1 cellular context compared by ENCODE assay signal in the genomic region with DNA sequence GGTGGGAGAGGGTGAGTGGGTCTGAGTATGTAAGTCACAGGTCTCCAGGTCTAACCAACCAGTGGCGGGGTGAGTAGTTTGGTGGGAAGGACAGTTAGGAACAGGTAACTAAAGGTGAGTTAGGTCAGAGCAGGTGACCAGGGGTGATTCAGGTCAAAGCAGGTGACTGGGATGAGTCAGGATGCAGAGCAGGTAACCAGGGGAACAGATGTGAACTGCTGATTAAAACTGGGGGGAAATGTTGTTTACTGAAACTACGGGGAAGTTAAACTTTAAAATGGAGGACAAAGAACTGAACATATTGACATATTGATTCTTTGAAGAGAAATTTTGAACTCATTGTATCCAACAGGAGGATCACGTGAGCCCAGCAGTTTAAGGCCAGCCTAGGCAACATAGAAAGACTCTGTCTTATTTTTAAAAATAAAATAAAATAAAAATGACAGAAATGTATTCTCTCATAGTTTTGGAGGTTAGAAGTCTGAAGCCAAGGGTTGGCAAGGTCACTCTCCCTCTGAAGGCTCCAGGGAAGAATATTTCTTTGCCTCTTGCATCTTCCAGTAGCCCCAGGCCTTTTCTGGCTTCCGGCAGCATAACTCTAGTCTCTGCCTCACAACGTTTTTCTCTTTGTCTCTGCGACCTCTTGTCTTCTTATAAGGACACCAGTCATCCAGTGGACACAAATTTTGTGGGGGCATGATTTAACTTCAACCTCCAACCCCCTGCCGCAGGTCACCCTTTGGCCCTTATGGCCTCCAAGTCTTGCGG.
TF ChIP-seq lines count a peak whose summit lies in the region.

No MANE protein-coding gene starts in this region.

TF ChIP-seq in HepG2, 621 proteins besides CTCF, POLR2A, EP300 and RAD21 (continued from another document and continues in another):
- TF ChIP-seq, protein P1, sequence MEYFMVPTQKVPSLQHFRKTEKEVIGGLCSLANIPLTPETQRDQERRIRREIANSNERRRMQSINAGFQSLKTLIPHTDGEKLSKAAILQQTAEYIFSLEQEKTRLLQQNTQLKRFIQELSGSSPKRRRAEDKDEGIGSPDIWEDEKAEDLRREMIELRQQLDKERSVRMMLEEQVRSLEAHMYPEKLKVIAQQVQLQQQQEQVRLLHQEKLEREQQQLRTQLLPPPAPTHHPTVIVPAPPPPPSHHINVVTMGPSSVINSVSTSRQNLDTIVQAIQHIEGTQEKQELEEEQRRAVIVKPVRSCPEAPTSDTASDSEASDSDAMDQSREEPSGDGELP (IDR thresholded peaks at IDR 0.05; ENCODE audit: borderline replicate concordance, low read depth) = peak; percentile 70; the same call in 1 of the 2 replicates
- TF ChIP-seq ZNF317 (CRISPR knock-in tag; IDR thresholded peaks at IDR 0.05) (0 out of 2 replicates have a peak, but pooled peaks have one; percentile 26), IRF2 (CRISPR knock-in tag; IDR thresholded peaks at IDR 0.05) (peak; percentile 21; the same call in 1 of the 2 replicates), HMGA1 (CRISPR knock-in tag; conservative IDR thresholded peaks at IDR 0.05) (no peak), FOXK2 (IDR thresholded peaks at IDR 0.05) (peak; percentile 72), ESRRA (CRISPR knock-in tag; IDR thresholded peaks at IDR 0.05; ENCODE audit: low read depth) (peak; percentile 29; the same call in 1 of the 2 replicates), HOXA3 (CRISPR knock-in tag; IDR thresholded peaks at IDR 0.05) (peak; percentile 19; the same call in 1 of the 2 replicates), ZNF207 (IDR thresholded peaks at IDR 0.05; ENCODE audit: borderline replicate concordance) (no peak), CREM (IDR thresholded peaks at IDR 0.05) (peak; percentile 50), CREM (CRISPR knock-in tag; IDR thresholded peaks at IDR 0.05) (no peak), ZNF343 (CRISPR knock-in tag; IDR thresholded peaks at IDR 0.05) (no peak), MEF2D (CRISPR knock-in tag; IDR thresholded peaks at IDR 0.05) (0 out of 2 replicates have a peak, but pooled peaks have one; percentile 22), ZSCAN31 (CRISPR knock-in tag; IDR thresholded peaks at IDR 0.05; ENCODE audit: low read depth) (no peak), SOX13 (IDR thresholded peaks at IDR 0.05) (peak; percentile 79), SOX13 (CRISPR knock-in tag; conservative IDR thresholded peaks at IDR 0.05 in 1 of 2, IDR thresholded peaks at IDR 0.05 in 1 of 2) (peak in 1 of 2 experiments; percentile 92; a peak in 2 of 4 replicates), JUND (CRISPR knock-in tag; IDR thresholded peaks at IDR 0.05) (peak; percentile 25; the same call in 1 of the 2 replicates), ZNF562 (CRISPR knock-in tag; IDR thresholded peaks at IDR 0.05; ENCODE audit: borderline replicate concordance) (no peak), HMG20A (CRISPR knock-in tag; IDR thresholded peaks at IDR 0.05; ENCODE audit: borderline replicate concordance) (peak; percentile 16; the same call in 1 of the 2 replicates), BCL6 (CRISPR knock-in tag; IDR thresholded peaks at IDR 0.05) (0 out of 2 replicates have a peak, but pooled peaks have one; percentile 10), FOXO1 (CRISPR knock-in tag; IDR thresholded peaks at IDR 0.05) (peak; percentile 55; the same call in 1 of the 2 replicates), ATF7-NPFF (CRISPR knock-in tag; IDR thresholded peaks at IDR 0.05; ENCODE audit: low read depth) (no peak), TCF7 (IDR thresholded peaks at IDR 0.05; ENCODE audit: low read depth) (peak; percentile 50), ZNF569 (CRISPR knock-in tag; IDR thresholded peaks at IDR 0.05; ENCODE audit: borderline replicate concordance) (no peak), THAP11 (CRISPR knock-in tag; IDR thresholded peaks at IDR 0.05) (0 out of 2 replicates have a peak, but pooled peaks have one; percentile 19), NR2F1 (CRISPR knock-in tag; IDR thresholded peaks at IDR 0.05) (peak; percentile 9 to 73; a peak in 1 of 4 replicates), NR2F2 (IDR thresholded peaks at IDR 0.05; ENCODE audit: borderline replicate concordance, low read depth) (peak; percentile 57; the same call in 1 of the 2 replicates), ETV5 (CRISPR knock-in tag; IDR thresholded peaks at IDR 0.05; ENCODE audit: borderline replicate concordance) (peak; percentile 26; the same call in 1 of the 2 replicates), YY1 (IDR thresholded peaks at IDR 0.05; ENCODE audit: insufficient read depth, insufficient replicate concordance, low read depth, low read length) (peak; percentile 26), ZIK1 (CRISPR knock-in tag; IDR thresholded peaks at IDR 0.05; ENCODE audit: borderline replicate concordance, low read depth) (no peak), SATB2 (CRISPR knock-in tag; IDR thresholded peaks at IDR 0.05) (no peak), ATF7 (IDR thresholded peaks at IDR 0.05) (no peak), ATF7 (CRISPR knock-in tag; IDR thresholded peaks at IDR 0.05) (0 out of 2 replicates have a peak, but pooled peaks have one; percentile 6), RFXAP (CRISPR knock-in tag; IDR thresholded peaks at IDR 0.05; ENCODE audit: borderline replicate concordance) (no peak), HNF4A (CRISPR knock-in tag; IDR thresholded peaks at IDR 0.05) (peak; percentile 15; the same call in 1 of the 2 replicates), SAP130 (CRISPR knock-in tag; IDR thresholded peaks at IDR 0.05; ENCODE audit: low read depth) (peak; percentile 50), ZNF235 (CRISPR knock-in tag; IDR thresholded peaks at IDR 0.05; ENCODE audit: borderline replicate concordance) (no peak), KLF6 (CRISPR knock-in tag; IDR thresholded peaks at IDR 0.05) (no peak)
- TF ChIP-seq, protein P2, sequence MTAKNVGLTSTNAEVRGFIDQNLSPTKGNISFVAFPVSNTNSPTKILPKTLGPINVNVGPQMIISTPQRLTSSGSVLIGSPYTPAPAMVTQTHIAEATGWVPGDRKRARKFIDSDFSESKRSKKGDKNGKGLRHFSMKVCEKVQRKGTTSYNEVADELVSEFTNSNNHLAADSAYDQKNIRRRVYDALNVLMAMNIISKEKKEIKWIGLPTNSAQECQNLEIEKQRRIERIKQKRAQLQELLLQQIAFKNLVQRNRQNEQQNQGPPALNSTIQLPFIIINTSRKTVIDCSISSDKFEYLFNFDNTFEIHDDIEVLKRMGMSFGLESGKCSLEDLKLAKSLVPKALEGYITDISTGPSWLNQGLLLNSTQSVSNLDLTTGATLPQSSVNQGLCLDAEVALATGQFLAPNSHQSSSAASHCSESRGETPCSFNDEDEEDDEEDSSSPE (CRISPR knock-in tag; IDR thresholded peaks at IDR 0.05) = peak; percentile 38; the same call in 1 of the 2 replicates
- TF ChIP-seq, protein P3, sequence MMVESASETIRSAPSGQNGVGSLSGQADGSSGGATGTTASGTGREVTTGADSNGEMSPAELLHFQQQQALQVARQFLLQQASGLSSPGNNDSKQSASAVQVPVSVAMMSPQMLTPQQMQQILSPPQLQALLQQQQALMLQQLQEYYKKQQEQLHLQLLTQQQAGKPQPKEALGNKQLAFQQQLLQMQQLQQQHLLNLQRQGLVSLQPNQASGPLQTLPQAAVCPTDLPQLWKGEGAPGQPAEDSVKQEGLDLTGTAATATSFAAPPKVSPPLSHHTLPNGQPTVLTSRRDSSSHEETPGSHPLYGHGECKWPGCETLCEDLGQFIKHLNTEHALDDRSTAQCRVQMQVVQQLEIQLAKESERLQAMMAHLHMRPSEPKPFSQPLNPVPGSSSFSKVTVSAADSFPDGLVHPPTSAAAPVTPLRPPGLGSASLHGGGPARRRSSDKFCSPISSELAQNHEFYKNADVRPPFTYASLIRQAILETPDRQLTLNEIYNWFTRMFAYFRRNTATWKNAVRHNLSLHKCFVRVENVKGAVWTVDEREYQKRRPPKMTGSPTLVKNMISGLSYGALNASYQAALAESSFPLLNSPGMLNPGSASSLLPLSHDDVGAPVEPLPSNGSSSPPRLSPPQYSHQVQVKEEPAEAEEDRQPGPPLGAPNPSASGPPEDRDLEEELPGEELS (CRISPR knock-in tag; IDR thresholded peaks at IDR 0.05) = peak; percentile 56; the same call in 1 of the 2 replicates
- TF ChIP-seq, protein P4, sequence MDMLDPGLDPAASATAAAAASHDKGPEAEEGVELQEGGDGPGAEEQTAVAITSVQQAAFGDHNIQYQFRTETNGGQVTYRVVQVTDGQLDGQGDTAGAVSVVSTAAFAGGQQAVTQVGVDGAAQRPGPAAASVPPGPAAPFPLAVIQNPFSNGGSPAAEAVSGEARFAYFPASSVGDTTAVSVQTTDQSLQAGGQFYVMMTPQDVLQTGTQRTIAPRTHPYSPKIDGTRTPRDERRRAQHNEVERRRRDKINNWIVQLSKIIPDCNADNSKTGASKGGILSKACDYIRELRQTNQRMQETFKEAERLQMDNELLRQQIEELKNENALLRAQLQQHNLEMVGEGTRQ (IDR thresholded peaks at IDR 0.05; ENCODE audit: low read depth, low read length) = no peak
- TF ChIP-seq, protein P4 (CRISPR knock-in tag; IDR thresholded peaks at IDR 0.05; ENCODE audit: borderline replicate concordance) = peak; percentile 11; the same call in 1 of the 2 replicates
- TF ChIP-seq, protein P5, sequence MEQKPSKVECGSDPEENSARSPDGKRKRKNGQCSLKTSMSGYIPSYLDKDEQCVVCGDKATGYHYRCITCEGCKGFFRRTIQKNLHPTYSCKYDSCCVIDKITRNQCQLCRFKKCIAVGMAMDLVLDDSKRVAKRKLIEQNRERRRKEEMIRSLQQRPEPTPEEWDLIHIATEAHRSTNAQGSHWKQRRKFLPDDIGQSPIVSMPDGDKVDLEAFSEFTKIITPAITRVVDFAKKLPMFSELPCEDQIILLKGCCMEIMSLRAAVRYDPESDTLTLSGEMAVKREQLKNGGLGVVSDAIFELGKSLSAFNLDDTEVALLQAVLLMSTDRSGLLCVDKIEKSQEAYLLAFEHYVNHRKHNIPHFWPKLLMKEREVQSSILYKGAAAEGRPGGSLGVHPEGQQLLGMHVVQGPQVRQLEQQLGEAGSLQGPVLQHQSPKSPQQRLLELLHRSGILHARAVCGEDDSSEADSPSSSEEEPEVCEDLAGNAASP (CRISPR knock-in tag; IDR thresholded peaks at IDR 0.05; ENCODE audit: borderline replicate concordance) = peak; percentile 94
- TF ChIP-seq, protein P6, sequence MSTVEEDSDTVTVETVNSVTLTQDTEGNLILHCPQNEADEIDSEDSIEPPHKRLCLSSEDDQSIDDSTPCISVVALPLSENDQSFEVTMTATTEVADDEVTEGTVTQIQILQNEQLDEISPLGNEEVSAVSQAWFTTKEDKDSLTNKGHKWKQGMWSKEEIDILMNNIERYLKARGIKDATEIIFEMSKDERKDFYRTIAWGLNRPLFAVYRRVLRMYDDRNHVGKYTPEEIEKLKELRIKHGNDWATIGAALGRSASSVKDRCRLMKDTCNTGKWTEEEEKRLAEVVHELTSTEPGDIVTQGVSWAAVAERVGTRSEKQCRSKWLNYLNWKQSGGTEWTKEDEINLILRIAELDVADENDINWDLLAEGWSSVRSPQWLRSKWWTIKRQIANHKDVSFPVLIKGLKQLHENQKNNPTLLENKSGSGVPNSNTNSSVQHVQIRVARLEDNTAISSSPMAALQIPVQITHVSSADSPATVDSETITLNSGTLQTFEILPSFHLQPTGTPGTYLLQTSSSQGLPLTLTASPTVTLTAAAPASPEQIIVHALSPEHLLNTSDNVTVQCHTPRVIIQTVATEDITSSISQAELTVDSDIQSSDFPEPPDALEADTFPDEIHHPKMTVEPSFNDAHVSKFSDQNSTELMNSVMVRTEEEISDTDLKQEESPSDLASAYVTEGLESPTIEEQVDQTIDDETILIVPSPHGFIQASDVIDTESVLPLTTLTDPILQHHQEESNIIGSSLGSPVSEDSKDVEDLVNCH (CRISPR knock-in tag; IDR thresholded peaks at IDR 0.05) = no peak
- TF ChIP-seq, protein P7, sequence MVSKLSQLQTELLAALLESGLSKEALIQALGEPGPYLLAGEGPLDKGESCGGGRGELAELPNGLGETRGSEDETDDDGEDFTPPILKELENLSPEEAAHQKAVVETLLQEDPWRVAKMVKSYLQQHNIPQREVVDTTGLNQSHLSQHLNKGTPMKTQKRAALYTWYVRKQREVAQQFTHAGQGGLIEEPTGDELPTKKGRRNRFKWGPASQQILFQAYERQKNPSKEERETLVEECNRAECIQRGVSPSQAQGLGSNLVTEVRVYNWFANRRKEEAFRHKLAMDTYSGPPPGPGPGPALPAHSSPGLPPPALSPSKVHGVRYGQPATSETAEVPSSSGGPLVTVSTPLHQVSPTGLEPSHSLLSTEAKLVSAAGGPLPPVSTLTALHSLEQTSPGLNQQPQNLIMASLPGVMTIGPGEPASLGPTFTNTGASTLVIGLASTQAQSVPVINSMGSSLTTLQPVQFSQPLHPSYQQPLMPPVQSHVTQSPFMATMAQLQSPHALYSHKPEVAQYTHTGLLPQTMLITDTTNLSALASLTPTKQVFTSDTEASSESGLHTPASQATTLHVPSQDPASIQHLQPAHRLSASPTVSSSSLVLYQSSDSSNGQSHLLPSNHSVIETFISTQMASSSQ (IDR thresholded peaks at IDR 0.05; ENCODE audit: low read depth) = peak; percentile 50; the same call in 1 of the 2 replicates
- TF ChIP-seq, protein P7 (CRISPR knock-in tag; IDR thresholded peaks at IDR 0.05; ENCODE audit: borderline replicate concordance) = no peak
- TF ChIP-seq, protein P8, sequence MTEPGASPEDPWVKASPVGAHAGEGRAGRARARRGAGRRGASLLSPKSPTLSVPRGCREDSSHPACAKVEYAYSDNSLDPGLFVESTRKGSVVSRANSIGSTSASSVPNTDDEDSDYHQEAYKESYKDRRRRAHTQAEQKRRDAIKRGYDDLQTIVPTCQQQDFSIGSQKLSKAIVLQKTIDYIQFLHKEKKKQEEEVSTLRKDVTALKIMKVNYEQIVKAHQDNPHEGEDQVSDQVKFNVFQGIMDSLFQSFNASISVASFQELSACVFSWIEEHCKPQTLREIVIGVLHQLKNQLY (CRISPR knock-in tag; IDR thresholded peaks at IDR 0.05) = peak; percentile 36; the same call in 1 of the 2 replicates
